22 cellular contexts compared by ENCODE assay signal in genomic region chr6:129320892-129321291, GRCh38.
"Had no signal": no experiment of that assay in that cellular context is flagged by ENCODE, and none has a peak within 500 bp of the region (broad histone marks: within the 10 kb centered on the region; RNA-seq: fewer than 3 reads in every experiment).

No MANE protein-coding gene starts in this region.

- H3K36me3 Mint-ChIP-seq: naive thymus-derived CD4-positive, alpha-beta T cell; stimulated activated memory B cell treated with anti-CD40 and anti-IgM and Interleukin-4, amounts not matched to agents 10 μg/mL and 1 μg/mL and 100 μg/mL, for 72 hours had no signal

- DNase-seq: effector memory CD8-positive, alpha-beta T cell; immature natural killer cell; kidney; left colon; left ventricle myocardium superior; mesenchymal stem cell; naive thymus-derived CD4-positive, alpha-beta T cell; nephron progenitor cell; psoas muscle; retina; right lobe of liver; stimulated activated CD4-positive, alpha-beta T cell treated with anti-CD3 and anti-CD28 coated beads, Interleukin-4, amount 100 ng/mL, for 1 hour; stimulated activated CD8-positive, alpha-beta memory T cell treated with anti-CD3 and anti-CD28 coated beads, Interleukin-4, amount 100 ng/mL, for 48 hours; upper lobe of right lung had no signal

- ATAC-seq: effector memory CD8-positive, alpha-beta T cell; left colon; naive thymus-derived CD4-positive, alpha-beta T cell; psoas muscle; right lobe of liver; upper lobe of right lung had no signal

- H3K27me3 Mint-ChIP-seq: dendritic cell treated with granulocyte-macrophage colony-stimulating factor and Interleukin-4, amounts not matched to agents 40 ng/mL and 50 ng/mL, for 4 days; stimulated activated memory B cell treated with anti-CD40 and anti-IgM and Interleukin-4, amounts not matched to agents 10 μg/mL and 1 μg/mL and 100 μg/mL, for 72 hours had no signal

- H3K9me3 Mint-ChIP-seq: dendritic cell treated with granulocyte-macrophage colony-stimulating factor and Interleukin-4, amounts not matched to agents 40 ng/mL and 50 ng/mL, for 4 days; effector memory CD8-positive, alpha-beta T cell; naive thymus-derived CD4-positive, alpha-beta T cell; nephron progenitor cell; stimulated activated memory B cell treated with anti-CD40 and anti-IgM and Interleukin-4, amounts not matched to agents 10 μg/mL and 1 μg/mL and 100 μg/mL, for 72 hours; stimulated activated naive CD8-positive, alpha-beta T cell treated with anti-CD3 and anti-CD28 coated beads, Interleukin-15, Interleukin-2, amounts not matched to agents 100 ng/mL and 50 ng/mL, for 24 hours had no signal

- H3K4me1 Mint-ChIP-seq: naive thymus-derived CD4-positive, alpha-beta T cell; stimulated activated memory B cell treated with anti-CD40 and anti-IgM and Interleukin-4, amounts not matched to agents 10 μg/mL and 1 μg/mL and 100 μg/mL, for 72 hours had no signal

- H3K27ac ChIP-seq: epithelial cell of prostate, esophagus muscularis mucosa, psoas muscle, right lobe of liver, tibial nerve, upper lobe of right lung, vagina had no signal

- H3K36me3 ChIP-seq: right lobe of liver had no signal

- H3K4me3 Mint-ChIP-seq: dendritic cell treated with granulocyte-macrophage colony-stimulating factor and Interleukin-4, amounts not matched to agents 40 ng/mL and 50 ng/mL, for 4 days; effector memory CD8-positive, alpha-beta T cell; immature natural killer cell; naive thymus-derived CD4-positive, alpha-beta T cell; nephron progenitor cell; stimulated activated memory B cell treated with anti-CD40 and anti-IgM and Interleukin-4, amounts not matched to agents 10 μg/mL and 1 μg/mL and 100 μg/mL, for 72 hours; stimulated activated naive CD8-positive, alpha-beta T cell treated with anti-CD3 and anti-CD28 coated beads, Interleukin-15, Interleukin-2, amounts not matched to agents 100 ng/mL and 50 ng/mL, for 24 hours had no signal

- H3K4me1 ChIP-seq: esophagus muscularis mucosa, psoas muscle, right lobe of liver, upper lobe of right lung had no signal

- H3K9me3 ChIP-seq: esophagus muscularis mucosa, psoas muscle, right lobe of liver, tibial nerve, upper lobe of right lung, vagina had no signal

- H3K4me3 ChIP-seq: esophagus muscularis mucosa, lung, psoas muscle, right lobe of liver, tibial nerve, upper lobe of right lung, vagina had no signal

- FAIRE-seq: kidney had no signal

- H3K27me3 ChIP-seq: esophagus muscularis mucosa, right lobe of liver, tibial nerve, upper lobe of right lung, vagina had no signal

- H3K27ac Mint-ChIP-seq: dendritic cell treated with granulocyte-macrophage colony-stimulating factor and Interleukin-4, amounts not matched to agents 40 ng/mL and 50 ng/mL, for 4 days; effector memory CD8-positive, alpha-beta T cell; immature natural killer cell; naive thymus-derived CD4-positive, alpha-beta T cell; stimulated activated memory B cell treated with anti-CD40 and anti-IgM and Interleukin-4, amounts not matched to agents 10 μg/mL and 1 μg/mL and 100 μg/mL, for 72 hours; stimulated activated naive CD8-positive, alpha-beta T cell treated with anti-CD3 and anti-CD28 coated beads, Interleukin-15, Interleukin-2, amounts not matched to agents 100 ng/mL and 50 ng/mL, for 24 hours had no signal
